22 cellular contexts compared by ENCODE assay signal in genomic region chr9:93651521-93651950, GRCh38.
A peak's percentile ranks its signal among the peaks of the same experiment; 100 is the strongest.
DNase-seq lines count a peak whose midpoint lies in the region; ATAC-seq and TF ChIP-seq lines count a peak whose summit lies in the region.
"Had no signal": no experiment of that assay in that cellular context is flagged by ENCODE, and none has a peak within 500 bp of the region (broad histone marks: within the 10 kb centered on the region; RNA-seq: fewer than 3 reads in every experiment).

No MANE protein-coding gene starts in this region.

- H3K9me3 ChIP-seq in WERI-Rb-1 (ENCODE audit: severe bottlenecking) (no peaks in the 10 kb centered on the region), tibial nerve (no peaks in the 10 kb centered on the region)
- H3K9me3 ChIP-seq: SJCRH30, vagina had no signal

- no peak overlapping the region for H3K4me3 Mint-ChIP-seq in activated naive CD8-positive, alpha-beta T cell treated with anti-CD3 and anti-CD28 coated beads, Interleukin-2, amount 10 ng/mL, durations not matched to agents 7 days and 5 days
- H3K4me3 Mint-ChIP-seq in activated naive CD8-positive, alpha-beta T cell treated with anti-CD3 and anti-CD28 coated beads, Interleukin-2, amount 50 U/mL, for 24 hours, result no peak overlapping the region
- peak overlapping the region; percentile 24 for H3K4me3 Mint-ChIP-seq in endothelial cell (ENCODE audit: unreplicated experiment)
- H3K4me3 Mint-ChIP-seq: activated CD4-positive, alpha-beta T cell treated with anti-CD3 and anti-CD28 coated beads for 36 hours; CD4-positive, alpha-beta memory T cell; naive B cell had no signal

- TF ChIP-seq CTCF in WERI-Rb-1 (IDR thresholded peaks at IDR 0.05; ENCODE audit: low read depth, low read length) (no peak), endothelial cell (IDR thresholded peaks at IDR 0.05; ENCODE audit: unreplicated experiment) (no peak), tibial nerve (IDR thresholded peaks at IDR 0.05) (no peak)

- ATAC-seq in activated naive CD8-positive, alpha-beta T cell treated with anti-CD3 and anti-CD28 coated beads, Interleukin-2, amount 10 ng/mL, durations not matched to agents 7 days and 5 days (ENCODE audit: low read depth), result no peak
- ATAC-seq in activated naive CD8-positive, alpha-beta T cell treated with anti-CD3 and anti-CD28 coated beads, Interleukin-2, amount 50 U/mL, for 24 hours, result no peak
- ATAC-seq in sciatic nerve (no peak), HG03108 (IDR thresholded peaks at IDR 0.05; ENCODE audit: unreplicated experiment) (no peak), GM18520 (IDR thresholded peaks at IDR 0.05; ENCODE audit: unreplicated experiment) (no peak)
- ATAC-seq: activated CD4-positive, alpha-beta T cell treated with anti-CD3 and anti-CD28 coated beads for 36 hours had no signal

- H3K9me3 Mint-ChIP-seq in activated naive CD8-positive, alpha-beta T cell treated with anti-CD3 and anti-CD28 coated beads, Interleukin-2, amount 10 ng/mL, durations not matched to agents 7 days and 5 days, result no peaks in the 10 kb centered on the region
- no peaks in the 10 kb centered on the region for H3K9me3 Mint-ChIP-seq in activated naive CD8-positive, alpha-beta T cell treated with anti-CD3 and anti-CD28 coated beads, Interleukin-2, amount 50 U/mL, for 24 hours
- no peaks in the 10 kb centered on the region for H3K9me3 Mint-ChIP-seq in endothelial cell (ENCODE audit: unreplicated experiment)
- H3K9me3 Mint-ChIP-seq: CD4-positive, alpha-beta memory T cell; naive B cell had no signal

- intact Hi-C loops in sciatic nerve (cut with DNase I), result no loop called here

- H3K4me3 ChIP-seq in WERI-Rb-1 (ENCODE audit: low read depth, low read length) (no peak overlapping the region), tibial nerve (no peak overlapping the region)
- H3K4me3 ChIP-seq: GM23248, SJCRH30, skin epidermis, vagina had no signal

- H3K4me1 ChIP-seq in tibial nerve, result no peaks in the 10 kb centered on the region
- H3K4me1 ChIP-seq: SJCRH30, vagina had no signal

- H3K27me3 Mint-ChIP-seq in activated naive CD8-positive, alpha-beta T cell treated with anti-CD3 and anti-CD28 coated beads, Interleukin-2, amount 10 ng/mL, durations not matched to agents 7 days and 5 days, result no peaks in the 10 kb centered on the region
- no peaks in the 10 kb centered on the region for H3K27me3 Mint-ChIP-seq in activated naive CD8-positive, alpha-beta T cell treated with anti-CD3 and anti-CD28 coated beads, Interleukin-2, amount 50 U/mL, for 24 hours
- peaks cover 1% of the 10 kb centered on the region for H3K27me3 Mint-ChIP-seq in endothelial cell (ENCODE audit: unreplicated experiment)
- H3K27me3 Mint-ChIP-seq: activated CD4-positive, alpha-beta T cell treated with anti-CD3 and anti-CD28 coated beads for 36 hours; CD4-positive, alpha-beta memory T cell; naive B cell had no signal

- H3K4me1 Mint-ChIP-seq in activated naive CD8-positive, alpha-beta T cell treated with anti-CD3 and anti-CD28 coated beads, Interleukin-2, amount 10 ng/mL, durations not matched to agents 7 days and 5 days, result no peaks in the 10 kb centered on the region
- H3K4me1 Mint-ChIP-seq in activated naive CD8-positive, alpha-beta T cell treated with anti-CD3 and anti-CD28 coated beads, Interleukin-2, amount 50 U/mL, for 24 hours, result no peaks in the 10 kb centered on the region
- no peaks in the 10 kb centered on the region for H3K4me1 Mint-ChIP-seq in endothelial cell (ENCODE audit: unreplicated experiment)
- H3K4me1 Mint-ChIP-seq: activated CD4-positive, alpha-beta T cell treated with anti-CD3 and anti-CD28 coated beads for 36 hours; CD4-positive, alpha-beta memory T cell had no signal

- H3K36me3 ChIP-seq in WERI-Rb-1 (peaks cover 34% of the 10 kb centered on the region), tibial nerve (peaks cover 7 to 96% (median 27%) of the 10 kb centered on the region in 3 donors)

- 86 to 92% methylated on average over 5 of the region's 5 CpGs for WGBS in tibial nerve, 2 donors

- TF ChIP-seq EP300 in tibial nerve (IDR thresholded peaks at IDR 0.05), result no peak

- no peak for TF ChIP-seq POLR2A in tibial nerve (IDR thresholded peaks at IDR 0.05)

- DNase-seq in activated naive CD8-positive, alpha-beta T cell treated with anti-CD3 and anti-CD28 coated beads, Interleukin-2, amount 10 ng/mL, durations not matched to agents 7 days and 5 days, result peak; percentile 17
- no peak for DNase-seq in activated naive CD8-positive, alpha-beta T cell treated with anti-CD3 and anti-CD28 coated beads, Interleukin-2, amount 50 U/mL, for 24 hours
- peak; percentile 5 for DNase-seq in WERI-Rb-1
- no peak for DNase-seq in endothelial cell (ENCODE audit: low spot score)
- peak; percentile 30 for DNase-seq in sciatic nerve (ENCODE audit: low spot score)
- no peak for DNase-seq in tibial nerve (ENCODE audit: low spot score in 2 of 2)
- DNase-seq: activated CD4-positive, alpha-beta T cell treated with anti-CD3 and anti-CD28 coated beads for 36 hours; amniotic stem cell; CD4-positive, alpha-beta memory T cell; GM23248; midbrain; naive B cell; NCI-H146; NCI-H2107; NCI-H774; SJCRH30; stimulated activated naive CD4-positive, alpha-beta T cell; SW 1271 had no signal

- POLR2A ChIA-PET in activated naive CD8-positive, alpha-beta T cell treated with anti-CD3 and anti-CD28 coated beads, Interleukin-2, amount 10 ng/mL, durations not matched to agents 7 days and 5 days (lab: Charles Lee), result no interaction called here

- H3K27ac ChIP-seq in WERI-Rb-1 (no peak overlapping the region), tibial nerve (no peak overlapping the region)
- H3K27ac ChIP-seq: GM23248, SJCRH30, skin epidermis, vagina had no signal

- peaks cover 1% of the 10 kb centered on the region for H3K36me3 Mint-ChIP-seq in activated naive CD8-positive, alpha-beta T cell treated with anti-CD3 and anti-CD28 coated beads, Interleukin-2, amount 10 ng/mL, durations not matched to agents 7 days and 5 days
- peaks cover 3% of the 10 kb centered on the region for H3K36me3 Mint-ChIP-seq in activated naive CD8-positive, alpha-beta T cell treated with anti-CD3 and anti-CD28 coated beads, Interleukin-2, amount 50 U/mL, for 24 hours (ENCODE audit: low read depth)
- H3K36me3 Mint-ChIP-seq in endothelial cell (ENCODE audit: low read depth, unreplicated experiment), result peaks cover 36% of the 10 kb centered on the region

- H3K27me3 ChIP-seq in WERI-Rb-1 (ENCODE audit: insufficient read depth, low read depth, severe bottlenecking) (no peaks in the 10 kb centered on the region), tibial nerve (no peaks in the 10 kb centered on the region)
- H3K27me3 ChIP-seq: SJCRH30, vagina had no signal

- no peak overlapping the region for H3K27ac Mint-ChIP-seq in activated naive CD8-positive, alpha-beta T cell treated with anti-CD3 and anti-CD28 coated beads, Interleukin-2, amount 10 ng/mL, durations not matched to agents 7 days and 5 days
- H3K27ac Mint-ChIP-seq in activated naive CD8-positive, alpha-beta T cell treated with anti-CD3 and anti-CD28 coated beads, Interleukin-2, amount 50 U/mL, for 24 hours, result no peak overlapping the region
- H3K27ac Mint-ChIP-seq in endothelial cell (ENCODE audit: unreplicated experiment), result no peak overlapping the region
- H3K27ac Mint-ChIP-seq: activated CD4-positive, alpha-beta T cell treated with anti-CD3 and anti-CD28 coated beads for 36 hours had no signal

Comparison
In these comparisons a context has a peak if more than half of its experiments do, and no peak if none do; other contexts are left out.
1. DNase-seq: peak in activated naive CD8-positive, alpha-beta T cell treated with anti-CD3 and anti-CD28 coated beads, Interleukin-2, amount 10 ng/mL, durations not matched to agents 7 days and 5 days (single experiment), WERI-Rb-1 (single experiment) and sciatic nerve (single experiment); none in activated naive CD8-positive, alpha-beta T cell treated with anti-CD3 and anti-CD28 coated beads, Interleukin-2, amount 50 U/mL, for 24 hours (single experiment), endothelial cell (single experiment) and tibial nerve (0 of 2).